23 cellular contexts compared by ENCODE assay signal in genomic region chr3:127483005-127483641, GRCh38.
A peak's percentile ranks its signal among the peaks of the same experiment; 100 is the strongest.
DNase-seq lines count a peak whose midpoint lies in the region; ATAC-seq and FAIRE-seq lines count a peak whose summit lies in the region.
"Had no signal": no experiment of that assay in that cellular context is flagged by ENCODE, and none has a peak within 500 bp of the region (broad histone marks: within the 10 kb centered on the region; RNA-seq: fewer than 3 reads in every experiment).

No MANE protein-coding gene starts in this region.

- 72 to 80% (median 79%) methylated on average over 11 of the region's 11 CpGs for WGBS in small intestine, 3 donors

- DNase-seq in T-helper 1 cell = no peak
- DNase-seq in H7 = peak; percentile 55
- DNase-seq in mesenteric fat pad (ENCODE audit: low spot score) = peak; percentile 72
- DNase-seq in stimulated activated effector memory CD8-positive, alpha-beta T cell treated with anti-CD3 and anti-CD28 coated beads, Interleukin-12 subunit alpha, Interleukin-12 subunit beta, amount 100 ng/mL, for 72 hours (ENCODE audit: low spot score in 2 of 2) = no peak
- DNase-seq in immature natural killer cell = no peak
- no peak for DNase-seq in small intestine
- DNase-seq: activated CD4-positive, alpha-beta T cell treated with anti-CD3 and anti-CD28 coated beads for 1 hour; foreskin melanocyte; hypothalamus; Karpas-422; kidney; mammary epithelial cell; NCI-H1092 treated with DMSO at 0.1 percent for 48 hours; NCI-H510A treated with DMSO at 0.1 percent for 48 hours; SK-N-SH; stimulated activated CD4-positive, alpha-beta T cell treated with anti-CD3 and anti-CD28 coated beads, Interleukin-12 subunit alpha, Interleukin-12 subunit beta, amount 100 ng/mL, for 4 hours had no signal

- no peaks in the 10 kb centered on the region for H3K4me1 ChIP-seq in small intestine (ENCODE audit: control insufficient read depth in 2 of 2, insufficient read depth in 1 of 2, low read depth in 1 of 2, low read length in 1 of 2)
- H3K4me1 ChIP-seq: tibial nerve had no signal

- H3K4me3 Mint-ChIP-seq in T-helper 1 cell treated with Interleukin-12 subunit alpha and Interleukin-12 subunit beta and Interleukin-4 antibody, amounts not matched to agents 30 μg/mL and 1 μg/mL, for 36 hours = no peak overlapping the region
- peak overlapping the region; percentile 37 for H3K4me3 Mint-ChIP-seq in stimulated activated effector memory CD8-positive, alpha-beta T cell treated with anti-CD3 and anti-CD28 coated beads, Interleukin-12 subunit alpha, Interleukin-12 subunit beta, amount 100 ng/mL, for 72 hours
- H3K4me3 Mint-ChIP-seq in immature natural killer cell = peak overlapping the region in 1 of 5 donors; percentile 20

- no peaks in the 10 kb centered on the region for H3K36me3 ChIP-seq in H7 (replicated peaks; ENCODE audit: control insufficient read depth, insufficient read depth, low read length)
- no peaks in the 10 kb centered on the region for H3K36me3 ChIP-seq in small intestine (ENCODE audit: control insufficient read depth in 2 of 2, insufficient read depth in 2 of 2, low read length in 2 of 2)
- H3K36me3 ChIP-seq: tibial nerve had no signal

- H3K27me3 Mint-ChIP-seq in T-helper 1 cell treated with Interleukin-12 subunit alpha and Interleukin-12 subunit beta and Interleukin-4 antibody, amounts not matched to agents 30 μg/mL and 1 μg/mL, for 36 hours (ENCODE audit: low read depth) = peaks cover 7% of the 10 kb centered on the region
- H3K27me3 Mint-ChIP-seq in immature natural killer cell (ENCODE audit: low read depth in 3 of 3) = peaks cover 5 to 9% (median 6%) of the 10 kb centered on the region in 3 donors

- peaks cover 14% of the 10 kb centered on the region for H3K4me1 Mint-ChIP-seq in T-helper 1 cell treated with Interleukin-12 subunit alpha and Interleukin-12 subunit beta and Interleukin-4 antibody, amounts not matched to agents 30 μg/mL and 1 μg/mL, for 36 hours (ENCODE audit: low read depth)
- peaks cover 29% of the 10 kb centered on the region for H3K4me1 Mint-ChIP-seq in stimulated activated effector memory CD8-positive, alpha-beta T cell treated with anti-CD3 and anti-CD28 coated beads, Interleukin-12 subunit alpha, Interleukin-12 subunit beta, amount 100 ng/mL, for 72 hours
- H3K4me1 Mint-ChIP-seq in immature natural killer cell = peaks cover 0 to 4% of the 10 kb centered on the region in 2 donors

- no peak for FAIRE-seq in small intestine (lab: Jason Lieb, UNC)
- FAIRE-seq: HTR-8/SVneo, kidney had no signal

- no peaks in the 10 kb centered on the region for H3K27me3 ChIP-seq in H7 (ENCODE audit: control insufficient read depth, insufficient read depth, low read length)
- H3K27me3 ChIP-seq in small intestine (ENCODE audit: control insufficient read depth in 2 of 2, insufficient read depth in 2 of 2, low read length in 2 of 2) = no peaks in the 10 kb centered on the region
- H3K27me3 ChIP-seq: tibial nerve had no signal

- H3K9me3 ChIP-seq in small intestine (ENCODE audit: control insufficient read depth, low read depth) = no peaks in the 10 kb centered on the region
- H3K9me3 ChIP-seq: SK-N-SH, tibial nerve had no signal

- no peak overlapping the region for H3K4me3 ChIP-seq in H7 (ENCODE audit: insufficient read depth, low read depth, low read length)
- no peak overlapping the region for H3K4me3 ChIP-seq in small intestine (ENCODE audit: low read depth in 1 of 2, low read length in 2 of 2)
- H3K4me3 ChIP-seq: tibial nerve had no signal

- H3K9me3 Mint-ChIP-seq in T-helper 1 cell treated with Interleukin-12 subunit alpha and Interleukin-12 subunit beta and Interleukin-4 antibody, amounts not matched to agents 30 μg/mL and 1 μg/mL, for 36 hours = no peaks in the 10 kb centered on the region
- no peaks in the 10 kb centered on the region for H3K9me3 Mint-ChIP-seq in stimulated activated effector memory CD8-positive, alpha-beta T cell treated with anti-CD3 and anti-CD28 coated beads, Interleukin-12 subunit alpha, Interleukin-12 subunit beta, amount 100 ng/mL, for 72 hours
- H3K9me3 Mint-ChIP-seq in immature natural killer cell = no peaks in the 10 kb centered on the region
- H3K9me3 Mint-ChIP-seq: naive thymus-derived CD4-positive, alpha-beta T cell had no signal

- H3K36me3 Mint-ChIP-seq in T-helper 1 cell treated with Interleukin-12 subunit alpha and Interleukin-12 subunit beta and Interleukin-4 antibody, amounts not matched to agents 30 μg/mL and 1 μg/mL, for 36 hours (ENCODE audit: low read depth) = no peaks in the 10 kb centered on the region
- H3K36me3 Mint-ChIP-seq in stimulated activated effector memory CD8-positive, alpha-beta T cell treated with anti-CD3 and anti-CD28 coated beads, Interleukin-12 subunit alpha, Interleukin-12 subunit beta, amount 100 ng/mL, for 72 hours = peaks cover 7% of the 10 kb centered on the region
- H3K36me3 Mint-ChIP-seq in immature natural killer cell = no peaks in the 10 kb centered on the region
- H3K36me3 Mint-ChIP-seq: naive thymus-derived CD4-positive, alpha-beta T cell had no signal

- no peak overlapping the region for H3K27ac ChIP-seq in small intestine (ENCODE audit: low read depth in 1 of 2, low read length in 1 of 2)
- H3K27ac ChIP-seq: 22Rv1, epithelial cell of prostate, tibial nerve had no signal

- H3K27ac Mint-ChIP-seq in T-helper 1 cell treated with Interleukin-12 subunit alpha and Interleukin-12 subunit beta and Interleukin-4 antibody, amounts not matched to agents 30 μg/mL and 1 μg/mL, for 36 hours = peak overlapping the region; percentile 38
- peak overlapping the region; percentile 84 for H3K27ac Mint-ChIP-seq in stimulated activated effector memory CD8-positive, alpha-beta T cell treated with anti-CD3 and anti-CD28 coated beads, Interleukin-12 subunit alpha, Interleukin-12 subunit beta, amount 100 ng/mL, for 72 hours
- H3K27ac Mint-ChIP-seq in immature natural killer cell = no peak overlapping the region

- no peak for ATAC-seq in stimulated activated effector memory CD8-positive, alpha-beta T cell treated with anti-CD3 and anti-CD28 coated beads, Interleukin-12 subunit alpha, Interleukin-12 subunit beta, amount 100 ng/mL, for 72 hours
- no peak for ATAC-seq in GM21576 (IDR thresholded peaks at IDR 0.05; ENCODE audit: unreplicated experiment)

Comparison
In these comparisons a context has a peak if more than half of its experiments do, and no peak if none do; other contexts are left out.
1. H3K27ac Mint-ChIP-seq: peak in T-helper 1 cell treated with Interleukin-12 subunit alpha and Interleukin-12 subunit beta and Interleukin-4 antibody, amounts not matched to agents 30 μg/mL and 1 μg/mL, for 36 hours (single experiment) and stimulated activated effector memory CD8-positive, alpha-beta T cell treated with anti-CD3 and anti-CD28 coated beads, Interleukin-12 subunit alpha, Interleukin-12 subunit beta, amount 100 ng/mL, for 72 hours (single experiment); none in immature natural killer cell (0 of 6).
2. DNase-seq: peak in H7 (single experiment) and mesenteric fat pad (single experiment); none in T-helper 1 cell (0 of 5), stimulated activated effector memory CD8-positive, alpha-beta T cell treated with anti-CD3 and anti-CD28 coated beads, Interleukin-12 subunit alpha, Interleukin-12 subunit beta, amount 100 ng/mL, for 72 hours (0 of 2), immature natural killer cell (0 of 3) and small intestine (single experiment).